Comparison of ENCODE assay signal across 8 cellular contexts in genomic region chr12:121466800-121467637, GRCh38.
DNase-seq lines count a peak whose midpoint lies in the region; ATAC-seq and TF ChIP-seq lines count a peak whose summit lies in the region.

No MANE protein-coding gene starts in this region.

- peaks cover 2% of the 10 kb centered on the region for H3K36me3 Mint-ChIP-seq in chondrocyte (ENCODE audit: low read depth)

- peak; percentile 23 for DNase-seq in AG09309 (ENCODE audit: low read depth)
- peak; percentile 94 for DNase-seq in NCI-H2227 (lab: John Stamatoyannopoulos, UW; ENCODE audit: unreplicated experiment)
- DNase-seq in activated CD4-positive, alpha-beta T cell treated with anti-CD3 and anti-CD28 coated beads for 1 hour = peak; percentile 83
- no peak for DNase-seq in chondrocyte (ENCODE audit: low spot score)
- DNase-seq in left lobe of liver (ENCODE audit: low spot score) = peak; percentile 95
- peak; percentile 87 for DNase-seq in stimulated activated CD4-positive, alpha-beta T cell treated with anti-CD3 and anti-CD28 coated beads, Interleukin-1b, Interleukin-23, amount 100 ng/mL, for 48 hours

- no peak overlapping the region for H3K27ac Mint-ChIP-seq in chondrocyte (ENCODE audit: unreplicated experiment)

- peak overlapping the region; percentile 60 for H3K4me3 Mint-ChIP-seq in chondrocyte (ENCODE audit: unreplicated experiment)

- ATAC-seq in GM18873 (IDR thresholded peaks at IDR 0.05; ENCODE audit: low FRiP score, unreplicated experiment) (peak; percentile 62), HG03103 (IDR thresholded peaks at IDR 0.05; ENCODE audit: low read depth, unreplicated experiment) (peak; percentile 87), left lobe of liver (peak; percentile 95)

- H3K9me3 Mint-ChIP-seq in chondrocyte (ENCODE audit: low read depth) = no peaks in the 10 kb centered on the region

- H3K27me3 Mint-ChIP-seq in chondrocyte (ENCODE audit: low read depth) = no peaks in the 10 kb centered on the region

- TF ChIP-seq CTCF in AG09309 (IDR thresholded peaks at IDR 0.05; ENCODE audit: control insufficient read depth, insufficient read depth, low read depth, low read length, missing control alignments) (no peak), chondrocyte (IDR thresholded peaks at IDR 0.05) (no peak)

- H3K4me3 ChIP-seq in AG09309 (ENCODE audit: control insufficient read depth, low read depth, low read length) = peak overlapping the region; percentile 47

- peaks cover 18% of the 10 kb centered on the region for H3K4me1 Mint-ChIP-seq in chondrocyte (ENCODE audit: low read depth)
